ENCODE assay signal across 12 cellular contexts in genomic region chr1:23101891-23102688, GRCh38.
DNase-seq lines count a peak whose midpoint lies in the region; ATAC-seq and TF ChIP-seq lines count a peak whose summit lies in the region.
"Had no signal": no experiment of that assay in that cellular context is flagged by ENCODE, and none has a peak within 500 bp of the region (broad histone marks: within the 10 kb centered on the region; RNA-seq: fewer than 3 reads in every experiment).

No MANE protein-coding gene starts in this region.

- H3K9me3 ChIP-seq in subcutaneous abdominal adipose tissue (ENCODE audit: control insufficient read depth in 5 of 5, low read length in 5 of 5), result no peaks in the 10 kb centered on the region
- H3K9me3 ChIP-seq in BE2C, result no peaks in the 10 kb centered on the region
- H3K9me3 ChIP-seq: ovary had no signal

- ATAC-seq in activated naive CD4-positive, alpha-beta T cell treated with anti-CD3 and anti-CD28 coated beads, Interleukin-2, amount 50 U/mL, for 72 hours, result peak in 1 of 2 donors; percentile 8
- ATAC-seq in left cardiac atrium, result peak; percentile 36 to 63
- ATAC-seq: activated CD4-positive, alpha-beta T cell treated with anti-CD3 and anti-CD28 coated beads for 36 hours had no signal

- peak; percentile 22 for DNase-seq in DMS53 (lab: John Stamatoyannopoulos, UW)
- no peak for DNase-seq in DMS53 treated with DMSO at 0.1 percent for 48 hours (lab: John Stamatoyannopoulos, UW; ENCODE audit: unreplicated experiment)
- DNase-seq in activated naive CD4-positive, alpha-beta T cell treated with anti-CD3 and anti-CD28 coated beads, Interleukin-2, amount 50 U/mL, for 72 hours (ENCODE audit: low spot score in 2 of 2), result no peak
- DNase-seq in left cardiac atrium, result peak; percentile 43
- no peak for DNase-seq in NCI-H1436 treated with DMSO at 0.1 percent for 48 hours (lab: John Stamatoyannopoulos, UW)
- DNase-seq in BE2C, result no peak
- no peak for DNase-seq in DMS 273 treated with DMSO at 0.1 percent for 48 hours (lab: John Stamatoyannopoulos, UW)
- DNase-seq: activated CD4-positive, alpha-beta T cell treated with anti-CD3 and anti-CD28 coated beads for 36 hours; NCI-H446 treated with DMSO at 0.1 percent for 48 hours had no signal

- intact Hi-C loops in left cardiac atrium (cut with DNase I), result no loop called here

- H3K27ac ChIP-seq in subcutaneous abdominal adipose tissue (ENCODE audit: low read depth, low read length), result peak overlapping the region; percentile 95
- H3K27ac ChIP-seq: 22Rv1 had no signal

- H3K27me3 ChIP-seq in subcutaneous abdominal adipose tissue (ENCODE audit: control insufficient read depth in 5 of 5, insufficient read depth in 4 of 5, low read length in 5 of 5), result no peaks in the 10 kb centered on the region
- H3K27me3 ChIP-seq in BE2C, result no peaks in the 10 kb centered on the region
- H3K27me3 ChIP-seq: ovary had no signal

- peaks cover 0 to 13% of the 10 kb centered on the region in 2 donors for H3K36me3 Mint-ChIP-seq in activated naive CD4-positive, alpha-beta T cell treated with anti-CD3 and anti-CD28 coated beads, Interleukin-2, amount 50 U/mL, for 72 hours

- H3K27ac Mint-ChIP-seq in activated naive CD4-positive, alpha-beta T cell treated with anti-CD3 and anti-CD28 coated beads, Interleukin-2, amount 50 U/mL, for 72 hours, result peak overlapping the region; percentile 17 to 32

- H3K9ac ChIP-seq in subcutaneous abdominal adipose tissue (ENCODE audit: low read length in 5 of 5), result peak overlapping the region in 1 of 5 donors; percentile 15

- H3K4me3 ChIP-seq in subcutaneous abdominal adipose tissue (ENCODE audit: low read depth in 1 of 5, low read length in 5 of 5), result peak overlapping the region in 1 of 5 donors; percentile 28
- H3K4me3 ChIP-seq in BE2C (ENCODE audit: low read depth, low read length), result no peak overlapping the region
- H3K4me3 ChIP-seq: ovary had no signal

- TF ChIP-seq CTCF in BE2C (IDR thresholded peaks at IDR 0.05; ENCODE audit: low read depth, low read length), result no peak

- H3K4me1 ChIP-seq in subcutaneous abdominal adipose tissue (ENCODE audit: control insufficient read depth in 5 of 5, insufficient read depth in 5 of 5, low read length in 5 of 5) (peaks cover 10 to 52% (median 49%) of the 10 kb centered on the region in 5 donors), BE2C (no peaks in the 10 kb centered on the region)

- no peaks in the 10 kb centered on the region for H3K9me3 Mint-ChIP-seq in activated naive CD4-positive, alpha-beta T cell treated with anti-CD3 and anti-CD28 coated beads, Interleukin-2, amount 50 U/mL, for 72 hours

- H3K36me3 ChIP-seq in subcutaneous abdominal adipose tissue (ENCODE audit: control insufficient read depth in 5 of 5, insufficient read depth in 5 of 5, low read length in 5 of 5), result peaks cover 0 to 10% (median 2%) of the 10 kb centered on the region in 5 donors
- H3K36me3 ChIP-seq in BE2C, result no peaks in the 10 kb centered on the region
- H3K36me3 ChIP-seq: ovary had no signal

Comparison
In these comparisons a context has a peak if more than half of its experiments do, and no peak if none do; other contexts are left out.
1. DNase-seq: peak in DMS53 (single experiment) and left cardiac atrium (single experiment); none in DMS53 treated with DMSO at 0.1 percent for 48 hours (single experiment), activated naive CD4-positive, alpha-beta T cell treated with anti-CD3 and anti-CD28 coated beads, Interleukin-2, amount 50 U/mL, for 72 hours (0 of 2), NCI-H1436 treated with DMSO at 0.1 percent for 48 hours (single experiment), BE2C (single experiment) and DMS 273 treated with DMSO at 0.1 percent for 48 hours (single experiment).